ENCODE assay signal across 8 cellular contexts in genomic region chr7:152464312-152465117, GRCh38. TPM values are rescaled to one million over a fixed set of nuclear protein-coding genes. Genes with fewer than 3 reads are reported as not detected.
DNase-seq lines count a peak whose midpoint lies in the region; ATAC-seq and TF ChIP-seq lines count a peak whose summit lies in the region.

No MANE protein-coding gene starts in this region.

- intact Hi-C loops in CD4-positive, alpha-beta T cell (cut with DNase I, micrococcal nuclease) = loop anchor here (1.0 to 10.0 kb wide), 6 partner anchors 28 to 590 kb away; partner anchors contain the start of genes ACTR3B (in 1 of the 2), KMT2C (in 1 of the 2), PRKAG2 (in 1 of the 2) and XRCC2 (in 1 of the 2)

- POLR2A ChIA-PET in CD4-positive, alpha-beta T cell (lab: Charles Lee) = interaction anchor here (0.6 to 2.4 kb wide), 10 partner anchors 28 to 191 kb away, joined by 3 to 31 read pairs (median 4); partner anchors contain the start of gene KMT2C

- no peaks in the 10 kb centered on the region for H3K9me3 ChIP-seq in CD4-positive, alpha-beta T cell (ENCODE audit: control insufficient read depth, low read length)
- no peaks in the 10 kb centered on the region for H3K9me3 ChIP-seq in muscle layer of colon (ENCODE audit: low read length)

- H3K36me3 ChIP-seq in muscle layer of colon (ENCODE audit: insufficient read depth, low read length) = no peaks in the 10 kb centered on the region

- peak overlapping the region; percentile 72 to 97 for H3K4me3 ChIP-seq in muscle layer of colon (ENCODE audit: low read depth in 1 of 2, low read length in 2 of 2)

- H3K9me3 Mint-ChIP-seq in CD4-positive, alpha-beta T cell = no peaks in the 10 kb centered on the region

- peaks cover 26% of the 10 kb centered on the region for H3K4me1 ChIP-seq in muscle layer of colon (ENCODE audit: insufficient read depth, low read length)

- DNase-seq in CD4-positive, alpha-beta T cell = peak; percentile 33 to 65 (median 50)
- peak; percentile 15 for DNase-seq in NCI-H748 treated with DMSO at 0.1 percent for 48 hours (lab: John Stamatoyannopoulos, UW)
- DNase-seq in activated CD8-positive, alpha-beta memory T cell treated with anti-CD3 and anti-CD28 coated beads, Interleukin-2, amount 50 U/mL, for 48 hours = peak; percentile 90
- DNase-seq in erythroblast (lab: John Stamatoyannopoulos, UW) = peak; percentile 90
- peak; percentile 84 for DNase-seq in stimulated activated CD8-positive, alpha-beta memory T cell treated with anti-CD3 and anti-CD28 coated beads, Interleukin-4, amount 100 ng/mL, for 48 hours

- CTCF ChIA-PET in CD4-positive, alpha-beta T cell (lab: Charles Lee) = interaction anchor here (0.9 to 2.5 kb wide), 2 partner anchors 30 to 127 kb away, joined by 3 to 6 read pairs; no protein-coding TSS in a partner anchor

- in situ Hi-C loops in GM18951 (cut with MboI; ENCODE audit: low sequenced_read_pairs, unreplicated experiment) = no loop called here

- no peak for TF ChIP-seq CTCF in CD4-positive, alpha-beta T cell (IDR thresholded peaks at IDR 0.05)

- no peaks in the 10 kb centered on the region for H3K27me3 Mint-ChIP-seq in CD4-positive, alpha-beta T cell

- peaks cover 6% of the 10 kb centered on the region for H3K4me1 Mint-ChIP-seq in CD4-positive, alpha-beta T cell (ENCODE audit: low read depth)

- H3K9ac ChIP-seq in muscle layer of colon (ENCODE audit: low read length) = peak overlapping the region; percentile 49

- peak; percentile 72 for TF ChIP-seq POLR2A in GM18951 (IDR thresholded peaks at IDR 0.05; ENCODE audit: extremely low read depth, insufficient read depth, insufficient read length)
- peak; percentile 61 for TF ChIP-seq POLR2A in erythroblast (IDR thresholded peaks at IDR 0.05; ENCODE audit: low read length)

- H3K27ac ChIP-seq in CD4-positive, alpha-beta T cell (ENCODE audit: low read depth, low read length) = peak overlapping the region; percentile 93
- H3K27ac ChIP-seq in muscle layer of colon (ENCODE audit: low read depth, low read length) = peak overlapping the region; percentile 99

- peak; percentile 0 for ATAC-seq in CD4-positive, alpha-beta T cell (ENCODE audit: poor library complexity)
- ATAC-seq in HG03175 (IDR thresholded peaks at IDR 0.05; ENCODE audit: unreplicated experiment) = peak; percentile 36

- no peaks in the 10 kb centered on the region for H3K27me3 ChIP-seq in CD4-positive, alpha-beta T cell (ENCODE audit: control insufficient read depth, insufficient read depth, low read length)
- H3K27me3 ChIP-seq in muscle layer of colon (ENCODE audit: control insufficient read depth in 1 of 2, insufficient read depth in 2 of 2, low read length in 2 of 2) = no peaks in the 10 kb centered on the region

- H3K36me3 Mint-ChIP-seq in CD4-positive, alpha-beta T cell (ENCODE audit: low read depth) = peaks cover 4% of the 10 kb centered on the region

- H3K27ac Mint-ChIP-seq in CD4-positive, alpha-beta T cell = peak overlapping the region; percentile 77

- H3K4me3 Mint-ChIP-seq in CD4-positive, alpha-beta T cell = peak overlapping the region; percentile 95

RNA-seq across cellular contexts. Expression of gene KMT2C, which starts 28.7 kb away (rescaled TPM):
- 100 to 1,000 TPM; 113 to 118 TPM for total RNA-seq in CD4-positive, alpha-beta T cell

Comparison
In these comparisons a context has a peak if more than half of its experiments do, and no peak if none do; other contexts are left out.
1. Peak in every context shown above with its lines: DNase-seq, ATAC-seq, H3K4me3 ChIP-seq and H3K27ac ChIP-seq.
2. DNase-seq: peak in every context shown above with its lines; median percentile 90 in activated CD8-positive, alpha-beta memory T cell treated with anti-CD3 and anti-CD28 coated beads, Interleukin-2, amount 50 U/mL, for 48 hours; 90 in erythroblast; 84 in stimulated activated CD8-positive, alpha-beta memory T cell treated with anti-CD3 and anti-CD28 coated beads, Interleukin-4, amount 100 ng/mL, for 48 hours; 50 in CD4-positive, alpha-beta T cell; 15 in NCI-H748 treated with DMSO at 0.1 percent for 48 hours.